Comparison of ENCODE assay signal across 1 cellular context in genomic region chr18:809985-810642, GRCh38.
A peak's percentile ranks its signal among the peaks of the same experiment; 100 is the strongest.
TF ChIP-seq lines count a peak whose summit lies in the region.

No MANE protein-coding gene starts in this region.

TF ChIP-seq in K562, 482 proteins besides CTCF, POLR2A, EP300 and RAD21 (continued from another document and continues in another):
- no peak for TF ChIP-seq RBM15 (IDR thresholded peaks at IDR 0.05; ENCODE audit: insufficient read depth, low read length)
- no peak for TF ChIP-seq GTF3C2 (IDR thresholded peaks at IDR 0.05; ENCODE audit: borderline replicate concordance, extremely low read depth, insufficient read length)
- TF ChIP-seq HMBOX1 (IDR thresholded peaks at IDR 0.05) = peak; percentile 7; the same call in 1 of the 2 replicates
- no peak for TF ChIP-seq DDX20 (tag; IDR thresholded peaks at IDR 0.05; ENCODE audit: low read depth)
- no peak for TF ChIP-seq CBFA2T3 (IDR thresholded peaks at IDR 0.05)
- TF ChIP-seq CEBPG (CRISPR knock-in tag; IDR thresholded peaks at IDR 0.05) = no peak
- peak in 1 of 2 experiments; percentile 50; a peak in 1 of 4 replicates for TF ChIP-seq CEBPG (tag; conservative IDR thresholded peaks at IDR 0.05 in 1 of 2, IDR thresholded peaks at IDR 0.05 in 1 of 2)
- peak; percentile 76 for TF ChIP-seq PKNOX1 (IDR thresholded peaks at IDR 0.05)
- no peak for TF ChIP-seq ZNF3 (CRISPR knock-in tag; IDR thresholded peaks at IDR 0.05)
- TF ChIP-seq CBFA2T2 (conservative IDR thresholded peaks at IDR 0.05) = no peak
- peak; percentile 2; the same call in 1 of the 2 replicates for TF ChIP-seq RBFOX2 (IDR thresholded peaks at IDR 0.05; ENCODE audit: low read depth, low read length)
- TF ChIP-seq PRPF4 (IDR thresholded peaks at IDR 0.05; ENCODE audit: insufficient read depth, low read depth, low read length, poor library complexity, severe bottlenecking) = no peak
- TF ChIP-seq USF2 (CRISPR knock-in tag; IDR thresholded peaks at IDR 0.05) = no peak
- no peak for TF ChIP-seq ZFP1 (CRISPR knock-in tag; IDR thresholded peaks at IDR 0.05)
- TF ChIP-seq ZNF212 (CRISPR knock-in tag; IDR thresholded peaks at IDR 0.05) = no peak
- 0 out of 2 replicates have a peak, but pooled peaks have one; percentile 4 for TF ChIP-seq CXXC5 (CRISPR knock-in tag; IDR thresholded peaks at IDR 0.05)
- TF ChIP-seq IFI16 (CRISPR knock-in tag; IDR thresholded peaks at IDR 0.05) = no peak
- no peak for TF ChIP-seq PBX2 (CRISPR knock-in tag; IDR thresholded peaks at IDR 0.05; ENCODE audit: low read depth)
- TF ChIP-seq PBX2 (tag; conservative IDR thresholded peaks at IDR 0.05; ENCODE audit: low read depth) = peak; percentile 71
- 0 out of 4 replicates have a peak, but pooled peaks of 1 of the 2 experiments have one; percentile 33 for TF ChIP-seq ZNF639 (CRISPR knock-in tag; conservative IDR thresholded peaks at IDR 0.05 in 1 of 2, IDR thresholded peaks at IDR 0.05 in 1 of 2)
- peak; percentile 3; the same call in 1 of the 2 replicates for TF ChIP-seq ZNF316 (IDR thresholded peaks at IDR 0.05)
- TF ChIP-seq ARHGAP35 (IDR thresholded peaks at IDR 0.05; ENCODE audit: partially characterized antibody) = no peak
- TF ChIP-seq MLX (CRISPR knock-in tag; conservative IDR thresholded peaks at IDR 0.05) = no peak
- TF ChIP-seq PYGO2 (tag; IDR thresholded peaks at IDR 0.05) = no peak
- TF ChIP-seq HNRNPUL1 (IDR thresholded peaks at IDR 0.05; ENCODE audit: low read length) = no peak
- peak; percentile 82 for TF ChIP-seq MEIS2 (IDR thresholded peaks at IDR 0.05; ENCODE audit: partially characterized antibody)
- TF ChIP-seq SP2 (IDR thresholded peaks at IDR 0.05; ENCODE audit: extremely low read depth, low read depth, low read length, poor library complexity, severe bottlenecking) = no peak
- TF ChIP-seq SMARCA5 (IDR thresholded peaks at IDR 0.05) = no peak
- TF ChIP-seq PTRF (tag; IDR thresholded peaks at IDR 0.05) = no peak
- TF ChIP-seq NONO (IDR thresholded peaks at IDR 0.05; ENCODE audit: low read depth in 2 of 2, low read length in 1 of 2) = no peak
- 0 out of 4 replicates have a peak, but pooled peaks of 1 of the 2 experiments have one; percentile 29 for TF ChIP-seq ZNF318 (IDR thresholded peaks at IDR 0.05; ENCODE audit: borderline replicate concordance in 1 of 2, low read depth in 1 of 2)
- no peak for TF ChIP-seq ZZZ3 (IDR thresholded peaks at IDR 0.05)
- TF ChIP-seq ZFP30 (CRISPR knock-in tag; IDR thresholded peaks at IDR 0.05; ENCODE audit: borderline replicate concordance) = no peak
- TF ChIP-seq JUND (IDR thresholded peaks at IDR 0.05; ENCODE audit: borderline replicate concordance, low read depth, low read length) = no peak
- no peak for TF ChIP-seq JUND (tag; IDR thresholded peaks at IDR 0.05; ENCODE audit: borderline replicate concordance, low read depth, low read length)
